16 cellular contexts compared by ENCODE assay signal in the genomic region with DNA sequence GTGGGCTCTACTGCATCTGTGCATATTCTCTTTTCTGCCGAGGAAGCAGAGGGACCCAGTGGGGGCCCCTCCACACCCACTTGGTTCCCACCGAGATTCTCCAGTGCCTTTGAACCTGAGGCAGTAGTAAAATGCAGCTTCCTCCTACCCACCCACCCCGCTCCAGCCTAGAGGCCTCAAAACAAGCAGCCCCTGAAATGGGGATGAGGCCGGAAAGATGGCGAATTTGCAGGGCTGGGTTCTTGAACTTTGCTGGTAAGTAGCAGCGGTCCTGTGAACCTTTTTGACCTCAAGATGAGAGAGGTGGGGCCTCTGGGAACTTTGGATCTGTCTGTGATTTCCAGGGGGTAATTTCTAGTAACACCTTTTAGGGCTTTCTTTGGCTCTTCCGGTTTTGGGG. TPM values are rescaled to one million over a fixed set of nuclear protein-coding genes. Genes with fewer than 3 reads are reported as not detected.
A peak's percentile ranks its signal among the peaks of the same experiment; 100 is the strongest.
DNase-seq lines count a peak whose midpoint lies in the region; ATAC-seq and TF ChIP-seq lines count a peak whose summit lies in the region.
"Had no signal": no experiment of that assay in that cellular context is flagged by ENCODE, and none has a peak within 500 bp of the region (broad histone marks: within the 10 kb centered on the region; RNA-seq: fewer than 3 reads in every experiment).

No MANE protein-coding gene starts in this region.

- no peak for TF ChIP-seq CTCF in PC-9 (conservative IDR thresholded peaks at IDR 0.05)

- H4K20me1 ChIP-seq in PC-9 (ENCODE audit: insufficient read depth) = no peaks in the 10 kb centered on the region

- POLR2A ChIA-PET in PC-9 (lab: Charles Lee; ENCODE audit: unreplicated experiment) = interaction anchor here (0.5 to 0.6 kb wide), 2 partner anchors 214 to 279 kb away, joined by 4 to 5 read pairs; no protein-coding TSS in a partner anchor

- no peaks in the 10 kb centered on the region for H3K27me3 ChIP-seq in PC-9 (ENCODE audit: insufficient read depth, low read depth)

- CTCF ChIA-PET in PC-9 (lab: Charles Lee) = interaction anchor here (0.7 to 1.0 kb wide), 2 partner anchors 45 to 215 kb away, joined by 3 read pairs; no protein-coding TSS in a partner anchor

- H3F3A ChIP-seq in PC-9 (ENCODE audit: insufficient read depth, low read depth) = peaks cover 38% of the 10 kb centered on the region

- H3K4me2 ChIP-seq in PC-9 = peak overlapping the region; percentile 66

- H3K36me3 Mint-ChIP-seq in central memory CD8-positive, alpha-beta T cell (ENCODE audit: insufficient read depth) = peaks cover 1% of the 10 kb centered on the region

- no peaks in the 10 kb centered on the region for H3K9me3 Mint-ChIP-seq in central memory CD8-positive, alpha-beta T cell
- H3K9me3 Mint-ChIP-seq: activated naive CD4-positive, alpha-beta T cell treated with anti-CD3 and anti-CD28 coated beads, Interleukin-2, amount 10 ng/mL, durations not matched to agents 7 days and 5 days had no signal

- H3K4me3 ChIP-seq in PC-9 = peak overlapping the region; percentile 11; the same call in 1 of the 2 replicates

- H3K27ac Mint-ChIP-seq in central memory CD8-positive, alpha-beta T cell (ENCODE audit: low read depth) = peak overlapping the region; percentile 69

- peaks cover 81% of the 10 kb centered on the region for H3K4me1 Mint-ChIP-seq in central memory CD8-positive, alpha-beta T cell

- no peaks in the 10 kb centered on the region for H3K36me3 ChIP-seq in PC-9 (ENCODE audit: low read depth)

- no peak overlapping the region for H3K4me3 Mint-ChIP-seq in central memory CD8-positive, alpha-beta T cell
- H3K4me3 Mint-ChIP-seq: activated naive CD4-positive, alpha-beta T cell treated with anti-CD3 and anti-CD28 coated beads, Interleukin-2, amount 10 ng/mL, durations not matched to agents 7 days and 5 days had no signal

- H3K79me2 ChIP-seq in PC-9 (ENCODE audit: low read depth) = peaks cover 89% of the 10 kb centered on the region

- H3K27me3 Mint-ChIP-seq in central memory CD8-positive, alpha-beta T cell = no peaks in the 10 kb centered on the region

- DNase-seq in PC-9 (no peak), mesenteric fat pad (ENCODE audit: low spot score) (peak; percentile 65), substantia nigra (lab: John Stamatoyannopoulos, UW) (no peak), NCI-H1436 treated with DMSO at 0.1 percent for 48 hours (lab: John Stamatoyannopoulos, UW) (no peak), DMS 273 treated with DMSO at 0.1 percent for 48 hours (lab: John Stamatoyannopoulos, UW) (no peak), NCI-H1092 (lab: John Stamatoyannopoulos, UW) (no peak)
- no peak for DNase-seq in central memory CD8-positive, alpha-beta T cell (ENCODE audit: low spot score in 2 of 2)
- DNase-seq: activated CD4-positive, alpha-beta T cell treated with anti-CD3 and anti-CD28 coated beads, Interleukin-2, amount 50 U/mL, for 4 hours; activated naive CD4-positive, alpha-beta T cell treated with anti-CD3 and anti-CD28 coated beads, Interleukin-2, amount 10 ng/mL, durations not matched to agents 7 days and 5 days; left ventricle myocardium superior; NCI-H2081 treated with DMSO at 0.1 percent for 48 hours; stimulated activated CD4-positive, alpha-beta T cell treated with anti-CD3 and anti-CD28 coated beads, Interleukin-4, amount 100 ng/mL, for 1 hour; stimulated activated naive CD8-positive, alpha-beta T cell treated with anti-CD3 and anti-CD28 coated beads, Interleukin-15, Interleukin-2, amounts not matched to agents 100 U/mL and 50 U/mL, for 24 hours; T-helper 2 cell had no signal

- ATAC-seq in central memory CD8-positive, alpha-beta T cell (replicated peaks; ENCODE audit: extremely low read depth, poor library complexity, severe bottlenecking) = no peak
- ATAC-seq in GM19395 (IDR thresholded peaks at IDR 0.05; ENCODE audit: unreplicated experiment) = no peak
- ATAC-seq: left ventricle myocardium superior; stimulated activated naive CD8-positive, alpha-beta T cell treated with anti-CD3 and anti-CD28 coated beads, Interleukin-15, Interleukin-2, amounts not matched to agents 100 U/mL and 50 U/mL, for 24 hours had no signal

- peak overlapping the region; percentile 88 for H3K27ac ChIP-seq in PC-9
- peak overlapping the region; percentile 92 for H3K27ac ChIP-seq in substantia nigra (ENCODE audit: low read depth, low read length, poor library complexity, severe bottlenecking)
- H3K27ac ChIP-seq: HL-60 had no signal

- H3K9me2 ChIP-seq in PC-9 (ENCODE audit: insufficient read depth) = no peaks in the 10 kb centered on the region

- H3K9me3 ChIP-seq in PC-9 (ENCODE audit: insufficient read depth, low read depth) = no peaks in the 10 kb centered on the region

- TSS peak; percentile 91 for BruUV-seq in PC-9 (replicated peaks; lab: Mats Ljungman, UMichigan)

- intact Hi-C loops in PC-9 (cut with micrococcal nuclease; ENCODE audit: unreplicated experiment) = no loop called here

- no peak overlapping the region for H2AFZ ChIP-seq in PC-9

- H3K4me1 ChIP-seq in PC-9 (replicated peaks; ENCODE audit: insufficient read depth) = peaks cover 92% of the 10 kb centered on the region

RNA-seq across cellular contexts. Expression of gene PLEKHG3, which starts 15.4 kb away (rescaled TPM):
- total RNA-seq in PC-9 (2021) = 59.3 and 61.7 TPM in 2 replicates
- 35.6 TPM for total RNA-seq in mesenteric fat pad
